Comparison of ENCODE assay signal across 8 cellular contexts in genomic region chr22:36355894-36356293, GRCh38. TPM values are rescaled to one million over a fixed set of nuclear protein-coding genes. Genes with fewer than 3 reads are reported as not detected.
DNase-seq lines count a peak whose midpoint lies in the region; ATAC-seq and TF ChIP-seq lines count a peak whose summit lies in the region.
"Had no signal": no experiment of that assay in that cellular context is flagged by ENCODE, and none has a peak within 500 bp of the region (broad histone marks: within the 10 kb centered on the region; RNA-seq: fewer than 3 reads in every experiment).

No MANE protein-coding gene starts in this region.

- peaks cover 99% of the 10 kb centered on the region for H3K4me1 ChIP-seq in KMS-11 (ENCODE audit: low read depth, poor library complexity, severe bottlenecking)
- peaks cover 0 to 82% (median 46%) of the 10 kb centered on the region in 4 donors for H3K4me1 ChIP-seq in right lobe of liver
- H3K4me1 ChIP-seq in subcutaneous abdominal adipose tissue (ENCODE audit: control insufficient read depth in 5 of 5, insufficient read depth in 5 of 5, low read length in 5 of 5): peaks cover 33 to 97% (median 81%) of the 10 kb centered on the region in 5 donors

- peaks cover 49% of the 10 kb centered on the region for H3K36me3 Mint-ChIP-seq in activated naive CD8-positive, alpha-beta T cell treated with anti-CD3 and anti-CD28 coated beads for 36 hours

- H3K36me3 ChIP-seq in KMS-11 (ENCODE audit: insufficient read depth) (no peaks in the 10 kb centered on the region; the same call in 1 of the 2 replicates), right lobe of liver (no peaks in the 10 kb centered on the region), subcutaneous abdominal adipose tissue (ENCODE audit: control insufficient read depth in 5 of 5, insufficient read depth in 5 of 5, low read length in 5 of 5) (peaks cover 0 to 5% (median 0%) of the 10 kb centered on the region in 5 donors)

- no peak overlapping the region for H2AFZ ChIP-seq in KMS-11 (ENCODE audit: low read depth)

- peak overlapping the region; percentile 94 for H3K27ac Mint-ChIP-seq in activated naive CD8-positive, alpha-beta T cell treated with anti-CD3 and anti-CD28 coated beads for 36 hours

- peak overlapping the region; percentile 27; the same call in 1 of the 2 replicates for H3K9ac ChIP-seq in KMS-11
- H3K9ac ChIP-seq in subcutaneous abdominal adipose tissue (ENCODE audit: low read length in 5 of 5): peak overlapping the region in 2 of 5 donors; percentile 22 to 64

- peaks cover 99% of the 10 kb centered on the region for H3K79me2 ChIP-seq in KMS-11 (ENCODE audit: insufficient read depth, low read depth)

- TF ChIP-seq POLR2A in right lobe of liver (IDR thresholded peaks at IDR 0.05): no peak

- TF ChIP-seq CTCF in KMS-11 (conservative IDR thresholded peaks at IDR 0.05; ENCODE audit: low read depth, low read length) (no peak), right lobe of liver (IDR thresholded peaks at IDR 0.05) (no peak), GM13977 (IDR thresholded peaks at IDR 0.05; ENCODE audit: extremely low read depth, insufficient read depth, missing control alignments) (no peak)

- no peak for ATAC-seq in right lobe of liver
- no peak for ATAC-seq in HG02973 (IDR thresholded peaks at IDR 0.05; ENCODE audit: unreplicated experiment)

- H3K9me3 Mint-ChIP-seq in activated naive CD8-positive, alpha-beta T cell treated with anti-CD3 and anti-CD28 coated beads for 36 hours: no peaks in the 10 kb centered on the region

- peak overlapping the region; percentile 62 for H3K4me2 ChIP-seq in KMS-11

- 60% methylated on average over 5 of the region's 6 CpGs for WGBS in right lobe of liver (ENCODE audit: insufficient coverage, low coverage, low lambda C conversion rate, missing lambda C conversion rate)

- H3K27ac ChIP-seq in KMS-11 (peak overlapping the region; percentile 78), right lobe of liver (peak overlapping the region; percentile 51 to 97 (median 60)), subcutaneous abdominal adipose tissue (ENCODE audit: low read depth, low read length) (peak overlapping the region; percentile 87)

- H3K9me3 ChIP-seq in right lobe of liver (no peaks in the 10 kb centered on the region), subcutaneous abdominal adipose tissue (ENCODE audit: control insufficient read depth in 5 of 5, low read length in 5 of 5) (no peaks in the 10 kb centered on the region)

- in situ Hi-C loops in GM13977 (cut with MboI; ENCODE audit: low pct_unique_long_range_greater_than_20kb, low sequenced_read_pairs, unreplicated experiment): no loop called here

- peaks cover 89% of the 10 kb centered on the region for H3K4me1 Mint-ChIP-seq in activated naive CD8-positive, alpha-beta T cell treated with anti-CD3 and anti-CD28 coated beads for 36 hours

- H3K4me3 Mint-ChIP-seq in activated naive CD8-positive, alpha-beta T cell treated with anti-CD3 and anti-CD28 coated beads for 36 hours: peak overlapping the region; percentile 53

- H3K27me3 ChIP-seq in KMS-11 (ENCODE audit: insufficient read depth, low read depth): no peaks in the 10 kb centered on the region
- H3K27me3 ChIP-seq in right lobe of liver: no peaks in the 10 kb centered on the region
- no peaks in the 10 kb centered on the region for H3K27me3 ChIP-seq in subcutaneous abdominal adipose tissue (ENCODE audit: control insufficient read depth in 5 of 5, insufficient read depth in 4 of 5, low read length in 5 of 5)

- H3K4me3 ChIP-seq in KMS-11 (IDR thresholded peaks at IDR 0.05; ENCODE audit: insufficient read depth, low read depth, low read length): no peak overlapping the region
- no peak overlapping the region for H3K4me3 ChIP-seq in right lobe of liver
- no peak overlapping the region for H3K4me3 ChIP-seq in subcutaneous abdominal adipose tissue (ENCODE audit: low read depth in 1 of 5, low read length in 5 of 5)

- no peaks in the 10 kb centered on the region for H3K27me3 Mint-ChIP-seq in activated naive CD8-positive, alpha-beta T cell treated with anti-CD3 and anti-CD28 coated beads for 36 hours

- peaks cover 77% of the 10 kb centered on the region for H4K20me1 ChIP-seq in KMS-11 (ENCODE audit: insufficient read depth)

- DNase-seq in activated naive CD8-positive, alpha-beta T cell treated with anti-CD3 and anti-CD28 coated beads for 36 hours: no peak
- no peak for DNase-seq in right lobe of liver
- DNase-seq in GM13977 (ENCODE audit: low spot score): no peak
- no peak for DNase-seq in germinal center (ENCODE audit: low spot score)
- DNase-seq: NCI-H1105 treated with DMSO at 0.1 percent for 48 hours had no signal

- intact Hi-C loops in right lobe of liver (cut with DNase I): no loop called here

RNA-seq across cellular contexts. Expression of gene MYH9, which starts 31.9 kb away (rescaled TPM):
- 100 to 1,000 TPM; 551 to 554 TPM for total RNA-seq in activated naive CD8-positive, alpha-beta T cell treated with anti-CD3 and anti-CD28 coated beads for 36 hours
- total RNA-seq in right lobe of liver: 100 to 1,000 TPM; 168 to 435 (median 222) TPM
